Comparison of ENCODE assay signal across 26 cellular contexts in genomic region chr4:8616831-8617230, GRCh38. TPM values are rescaled to one million over a fixed set of nuclear protein-coding genes. Genes with fewer than 3 reads are reported as not detected.
"Had no signal": no experiment of that assay in that cellular context is flagged by ENCODE, and none has a peak within 500 bp of the region (broad histone marks: within the 10 kb centered on the region; RNA-seq: fewer than 3 reads in every experiment).

No MANE protein-coding gene starts in this region.

- H3K4me3 ChIP-seq: ascending aorta, body of pancreas, K562, Peyer's patch had no signal

- H3K9me3 Mint-ChIP-seq: activated B cell treated with CpG ODN at 0.5 μM for 24 hours; activated CD4-positive, alpha-beta T cell treated with anti-CD3 and anti-CD28 coated beads, Interleukin-2, amount 10 ng/mL, durations not matched to agents 24 days and 14 days; activated naive CD4-positive, alpha-beta T cell treated with anti-CD3 and anti-CD28 coated beads, Interleukin-2, amount 50 U/mL, for 24 hours; activated T-cell treated with anti-CD3 and anti-CD28 coated beads, Interleukin-2, amount 50 U/mL, for 24 hours; activated T-helper 1 cell treated with anti-CD3 and anti-CD28 coated beads, Interleukin-12 subunit alpha, Interleukin-12 subunit beta, Interleukin-2, Interleukin-4 antibody, amounts not matched to agents 30 ng/mL and 10 ng/mL and 1 ng/mL, durations not matched to agents 14 hours and 24 hours and 36 hours had no signal

- H3K27ac ChIP-seq: ascending aorta, body of pancreas, Peyer's patch, RWPE1 had no signal

- DNase-seq: activated B cell treated with CpG ODN at 0.5 μM for 24 hours; activated CD4-positive, alpha-beta T cell treated with anti-CD3 and anti-CD28 coated beads for 1 hour; activated CD4-positive, alpha-beta T cell treated with anti-CD3 and anti-CD28 coated beads, Interleukin-2, amount 10 ng/mL, durations not matched to agents 24 days and 14 days; activated CD4-positive, alpha-beta T cell treated with anti-CD3 and anti-CD28 coated beads, Interleukin-2, amount 50 U/mL, for 48 hours; activated CD8-positive, alpha-beta memory T cell treated with anti-CD3 and anti-CD28 coated beads, Interleukin-2, amount 10 ng/mL, durations not matched to agents 7 days and 5 days; activated effector memory CD4-positive, alpha-beta T cell treated with Interleukin-2 at 50 U/mL for 16 hours; activated naive CD4-positive, alpha-beta T cell; activated T-cell treated with anti-CD3 and anti-CD28 coated beads, Interleukin-2, amount 50 U/mL, for 24 hours; body of pancreas; Karpas-422; MM.1S; NCI-H1105 treated with DMSO at 0.1 percent for 48 hours; NCI-H1436 treated with DMSO at 0.1 percent for 48 hours; NCI-H187; NCI-H2081; NCI-H446; NCI-H524; Peyer's patch; SIG-M5; T-helper 17 cell; T-helper 9 cell had no signal

- H3K27me3 ChIP-seq: ascending aorta, body of pancreas, Peyer's patch had no signal

- H3K4me1 Mint-ChIP-seq: activated B cell treated with CpG ODN at 0.5 μM for 24 hours; activated CD4-positive, alpha-beta T cell treated with anti-CD3 and anti-CD28 coated beads, Interleukin-2, amount 10 ng/mL, durations not matched to agents 24 days and 14 days; activated CD8-positive, alpha-beta memory T cell treated with anti-CD3 and anti-CD28 coated beads, Interleukin-2, amount 10 ng/mL, durations not matched to agents 7 days and 5 days; activated naive CD4-positive, alpha-beta T cell treated with anti-CD3 and anti-CD28 coated beads, Interleukin-2, amount 50 U/mL, for 24 hours had no signal

- H3K27me3 Mint-ChIP-seq: activated B cell treated with CpG ODN at 0.5 μM for 24 hours; activated CD4-positive, alpha-beta T cell treated with anti-CD3 and anti-CD28 coated beads, Interleukin-2, amount 10 ng/mL, durations not matched to agents 24 days and 14 days; activated CD8-positive, alpha-beta memory T cell treated with anti-CD3 and anti-CD28 coated beads, Interleukin-2, amount 10 ng/mL, durations not matched to agents 7 days and 5 days had no signal

- ATAC-seq: activated CD8-positive, alpha-beta memory T cell treated with anti-CD3 and anti-CD28 coated beads, Interleukin-2, amount 10 ng/mL, durations not matched to agents 7 days and 5 days; body of pancreas; K562; T-helper 17 cell had no signal

- H3K4me1 ChIP-seq: ascending aorta, body of pancreas, Peyer's patch had no signal

- H3K27ac Mint-ChIP-seq: activated B cell treated with CpG ODN at 0.5 μM for 24 hours; activated CD4-positive, alpha-beta T cell treated with anti-CD3 and anti-CD28 coated beads, Interleukin-2, amount 10 ng/mL, durations not matched to agents 24 days and 14 days; activated CD8-positive, alpha-beta memory T cell treated with anti-CD3 and anti-CD28 coated beads, Interleukin-2, amount 10 ng/mL, durations not matched to agents 7 days and 5 days; activated naive CD4-positive, alpha-beta T cell treated with anti-CD3 and anti-CD28 coated beads, Interleukin-2, amount 50 U/mL, for 24 hours; activated T-cell treated with anti-CD3 and anti-CD28 coated beads, Interleukin-2, amount 50 U/mL, for 24 hours; activated T-helper 1 cell treated with anti-CD3 and anti-CD28 coated beads, Interleukin-12 subunit alpha, Interleukin-12 subunit beta, Interleukin-2, Interleukin-4 antibody, amounts not matched to agents 30 ng/mL and 10 ng/mL and 1 ng/mL, durations not matched to agents 14 hours and 24 hours and 36 hours; T-helper 17 cell had no signal

- H3K4me3 Mint-ChIP-seq: activated B cell treated with CpG ODN at 0.5 μM for 24 hours; activated CD4-positive, alpha-beta T cell treated with anti-CD3 and anti-CD28 coated beads, Interleukin-2, amount 10 ng/mL, durations not matched to agents 24 days and 14 days; activated CD8-positive, alpha-beta memory T cell treated with anti-CD3 and anti-CD28 coated beads, Interleukin-2, amount 10 ng/mL, durations not matched to agents 7 days and 5 days; activated naive CD4-positive, alpha-beta T cell treated with anti-CD3 and anti-CD28 coated beads, Interleukin-2, amount 50 U/mL, for 24 hours; activated T-cell treated with anti-CD3 and anti-CD28 coated beads, Interleukin-2, amount 50 U/mL, for 24 hours; activated T-helper 1 cell treated with anti-CD3 and anti-CD28 coated beads, Interleukin-12 subunit alpha, Interleukin-12 subunit beta, Interleukin-2, Interleukin-4 antibody, amounts not matched to agents 30 ng/mL and 10 ng/mL and 1 ng/mL, durations not matched to agents 14 hours and 24 hours and 36 hours; T-helper 17 cell had no signal

- H3K9me3 ChIP-seq: ascending aorta, body of pancreas, Peyer's patch had no signal

- H3K36me3 ChIP-seq: ascending aorta, Peyer's patch had no signal

- H3K36me3 Mint-ChIP-seq: activated CD8-positive, alpha-beta memory T cell treated with anti-CD3 and anti-CD28 coated beads, Interleukin-2, amount 10 ng/mL, durations not matched to agents 7 days and 5 days; activated naive CD4-positive, alpha-beta T cell treated with anti-CD3 and anti-CD28 coated beads, Interleukin-2, amount 50 U/mL, for 24 hours had no signal

RNA-seq across cellular contexts. Expression of gene CPZ, which starts 24.3 kb away (rescaled TPM):
- total RNA-seq: activated B cell treated with CpG ODN at 0.5 μM for 24 hours; activated CD4-positive, alpha-beta T cell treated with anti-CD3 and anti-CD28 coated beads, Interleukin-2, amount 10 ng/mL, durations not matched to agents 24 days and 14 days; activated CD8-positive, alpha-beta memory T cell treated with anti-CD3 and anti-CD28 coated beads, Interleukin-2, amount 10 ng/mL, durations not matched to agents 7 days and 5 days; activated T-helper 1 cell treated with anti-CD3 and anti-CD28 coated beads, Interleukin-12 subunit alpha, Interleukin-12 subunit beta, Interleukin-2, Interleukin-4 antibody, amounts not matched to agents 30 ng/mL and 10 ng/mL and 1 ng/mL, durations not matched to agents 14 hours and 24 hours and 36 hours; T-helper 17 cell had no signal

RNA-seq across cellular contexts. Expression of gene GPR78, which starts 36.6 kb away (rescaled TPM):
- total RNA-seq: activated B cell treated with CpG ODN at 0.5 μM for 24 hours; activated CD4-positive, alpha-beta T cell treated with anti-CD3 and anti-CD28 coated beads, Interleukin-2, amount 10 ng/mL, durations not matched to agents 24 days and 14 days; activated CD8-positive, alpha-beta memory T cell treated with anti-CD3 and anti-CD28 coated beads, Interleukin-2, amount 10 ng/mL, durations not matched to agents 7 days and 5 days; activated T-helper 1 cell treated with anti-CD3 and anti-CD28 coated beads, Interleukin-12 subunit alpha, Interleukin-12 subunit beta, Interleukin-2, Interleukin-4 antibody, amounts not matched to agents 30 ng/mL and 10 ng/mL and 1 ng/mL, durations not matched to agents 14 hours and 24 hours and 36 hours; ascending aorta; body of pancreas; Peyer's patch; T-helper 17 cell had no signal
